ENCODE assay signal across 12 cellular contexts in genomic region chr18:79630266-79631095, GRCh38. TPM values are rescaled to one million over a fixed set of nuclear protein-coding genes. Genes with fewer than 3 reads are reported as not detected.
A peak's percentile ranks its signal among the peaks of the same experiment; 100 is the strongest.
DNase-seq lines count a peak whose midpoint lies in the region; ATAC-seq, FAIRE-seq and TF ChIP-seq lines count a peak whose summit lies in the region.
"Had no signal": no experiment of that assay in that cellular context is flagged by ENCODE, and none has a peak within 500 bp of the region (broad histone marks: within the 10 kb centered on the region; RNA-seq: fewer than 3 reads in every experiment).

No MANE protein-coding gene starts in this region.

- ATAC-seq in activated naive CD8-positive, alpha-beta T cell treated with anti-CD3 and anti-CD28 coated beads, Interleukin-2, amount 10 ng/mL, durations not matched to agents 7 days and 5 days (ENCODE audit: low read depth) = peak; percentile 36
- no peak for ATAC-seq in activated naive CD8-positive, alpha-beta T cell treated with anti-CD3 and anti-CD28 coated beads, Interleukin-2, amount 50 U/mL, for 24 hours
- ATAC-seq in memory B cell (ENCODE audit: low read depth) (no peak), GM21576 (IDR thresholded peaks at IDR 0.05; ENCODE audit: unreplicated experiment) (no peak)
- ATAC-seq: activated T-cell treated with anti-CD3 and anti-CD28 coated beads, Interleukin-2, amount 50 U/mL, for 72 hours had no signal

- no peak for DNase-seq in activated naive CD8-positive, alpha-beta T cell treated with anti-CD3 and anti-CD28 coated beads, Interleukin-2, amount 10 ng/mL, durations not matched to agents 7 days and 5 days
- no peak for DNase-seq in activated naive CD8-positive, alpha-beta T cell treated with anti-CD3 and anti-CD28 coated beads, Interleukin-2, amount 50 U/mL, for 24 hours
- DNase-seq in RPMI8226 = peak; percentile 77
- DNase-seq in memory B cell (ENCODE audit: low spot score in 2 of 2) = no peak
- DNase-seq in NCI-H2196 (lab: John Stamatoyannopoulos, UW; ENCODE audit: unreplicated experiment) = no peak
- DNase-seq in NCI-H510A treated with DMSO at 0.1 percent for 48 hours (lab: John Stamatoyannopoulos, UW) = no peak
- no peak for DNase-seq in GM12892 (ENCODE audit: insufficient read length)
- DNase-seq: activated T-cell treated with anti-CD3 and anti-CD28 coated beads, Interleukin-2, amount 50 U/mL, for 72 hours; C1 segment of cervical spinal cord; KG1; NCI-H345 had no signal

- no peak for TF ChIP-seq POLR2A in GM12892 (IDR thresholded peaks at IDR 0.05; ENCODE audit: low read depth, low read length)

- H3K9me3 Mint-ChIP-seq in activated naive CD8-positive, alpha-beta T cell treated with anti-CD3 and anti-CD28 coated beads, Interleukin-2, amount 10 ng/mL, durations not matched to agents 7 days and 5 days = peaks cover 9% of the 10 kb centered on the region
- peaks cover 8% of the 10 kb centered on the region for H3K9me3 Mint-ChIP-seq in activated naive CD8-positive, alpha-beta T cell treated with anti-CD3 and anti-CD28 coated beads, Interleukin-2, amount 50 U/mL, for 24 hours
- H3K9me3 Mint-ChIP-seq in memory B cell = peaks cover 10% of the 10 kb centered on the region

- POLR2A ChIA-PET in activated naive CD8-positive, alpha-beta T cell treated with anti-CD3 and anti-CD28 coated beads, Interleukin-2, amount 10 ng/mL, durations not matched to agents 7 days and 5 days (lab: Charles Lee) = no interaction called here

- peaks cover 8% of the 10 kb centered on the region for H3K4me1 Mint-ChIP-seq in activated naive CD8-positive, alpha-beta T cell treated with anti-CD3 and anti-CD28 coated beads, Interleukin-2, amount 10 ng/mL, durations not matched to agents 7 days and 5 days
- peaks cover 16% of the 10 kb centered on the region for H3K4me1 Mint-ChIP-seq in activated naive CD8-positive, alpha-beta T cell treated with anti-CD3 and anti-CD28 coated beads, Interleukin-2, amount 50 U/mL, for 24 hours
- peaks cover 30% of the 10 kb centered on the region for H3K4me1 Mint-ChIP-seq in memory B cell

- no peak for FAIRE-seq in GM12892 (lab: Jason Lieb, UNC)

- H3K27ac Mint-ChIP-seq in activated naive CD8-positive, alpha-beta T cell treated with anti-CD3 and anti-CD28 coated beads, Interleukin-2, amount 10 ng/mL, durations not matched to agents 7 days and 5 days = no peak overlapping the region
- H3K27ac Mint-ChIP-seq in activated naive CD8-positive, alpha-beta T cell treated with anti-CD3 and anti-CD28 coated beads, Interleukin-2, amount 50 U/mL, for 24 hours = no peak overlapping the region
- H3K27ac Mint-ChIP-seq in memory B cell = peak overlapping the region; percentile 3
- H3K27ac Mint-ChIP-seq: activated T-cell treated with anti-CD3 and anti-CD28 coated beads, Interleukin-2, amount 50 U/mL, for 72 hours had no signal

- H3K27me3 Mint-ChIP-seq in activated naive CD8-positive, alpha-beta T cell treated with anti-CD3 and anti-CD28 coated beads, Interleukin-2, amount 10 ng/mL, durations not matched to agents 7 days and 5 days = peaks cover 5% of the 10 kb centered on the region
- peaks cover 6% of the 10 kb centered on the region for H3K27me3 Mint-ChIP-seq in activated naive CD8-positive, alpha-beta T cell treated with anti-CD3 and anti-CD28 coated beads, Interleukin-2, amount 50 U/mL, for 24 hours
- H3K27me3 Mint-ChIP-seq in memory B cell = no peaks in the 10 kb centered on the region

- no peak overlapping the region for H3K4me3 Mint-ChIP-seq in activated naive CD8-positive, alpha-beta T cell treated with anti-CD3 and anti-CD28 coated beads, Interleukin-2, amount 10 ng/mL, durations not matched to agents 7 days and 5 days
- no peak overlapping the region for H3K4me3 Mint-ChIP-seq in activated naive CD8-positive, alpha-beta T cell treated with anti-CD3 and anti-CD28 coated beads, Interleukin-2, amount 50 U/mL, for 24 hours
- no peak overlapping the region for H3K4me3 Mint-ChIP-seq in memory B cell
- H3K4me3 Mint-ChIP-seq: activated T-cell treated with anti-CD3 and anti-CD28 coated beads, Interleukin-2, amount 50 U/mL, for 72 hours had no signal

- no peaks in the 10 kb centered on the region for H3K36me3 Mint-ChIP-seq in activated naive CD8-positive, alpha-beta T cell treated with anti-CD3 and anti-CD28 coated beads, Interleukin-2, amount 10 ng/mL, durations not matched to agents 7 days and 5 days
- no peaks in the 10 kb centered on the region for H3K36me3 Mint-ChIP-seq in activated naive CD8-positive, alpha-beta T cell treated with anti-CD3 and anti-CD28 coated beads, Interleukin-2, amount 50 U/mL, for 24 hours (ENCODE audit: low read depth)
- no peaks in the 10 kb centered on the region for H3K36me3 Mint-ChIP-seq in memory B cell

RNA-seq across cellular contexts. Expression of gene CTDP1, which starts 49.1 kb away (rescaled TPM):
- 10 to 100 TPM; 41.6 to 42.5 TPM for total RNA-seq in activated naive CD8-positive, alpha-beta T cell treated with anti-CD3 and anti-CD28 coated beads, Interleukin-2, amount 10 ng/mL, durations not matched to agents 7 days and 5 days
- 6.8 TPM for polyA plus RNA-seq in GM12892 (2012; ENCODE audit: missing spikeins)
